In the genomic region with DNA sequence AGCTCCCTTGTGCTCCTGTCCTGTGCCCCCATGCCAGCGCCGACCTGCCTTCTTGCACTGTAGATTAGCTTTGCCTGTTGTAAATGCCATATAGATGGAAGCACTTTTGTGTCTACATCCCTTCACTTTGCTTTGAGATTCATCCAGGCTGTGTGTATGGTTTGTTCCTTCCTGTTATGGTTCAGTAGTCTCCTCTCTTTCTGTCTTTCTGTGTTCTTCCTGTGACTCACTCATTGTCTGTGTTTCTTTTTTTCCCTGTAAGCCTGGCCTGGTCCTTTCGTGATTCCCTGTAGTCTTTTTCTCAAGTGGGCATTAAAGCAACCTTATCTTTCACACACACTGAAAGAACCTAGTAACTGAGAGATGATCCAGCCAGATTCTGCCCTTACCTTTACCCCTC, we compare ENCODE assay signal across 9 cellular contexts.
DNase-seq lines count a peak whose midpoint lies in the region; ATAC-seq, FAIRE-seq and TF ChIP-seq lines count a peak whose summit lies in the region.
"Had no signal": no experiment of that assay in that cellular context is flagged by ENCODE, and none has a peak within 500 bp of the region (broad histone marks: within the 10 kb centered on the region; RNA-seq: fewer than 3 reads in every experiment).

No MANE protein-coding gene starts in this region.

- peak overlapping the region; percentile 44; the same call in 1 of the 2 replicates for H3K4me3 ChIP-seq in GM12878

- WGBS in GM12878 (ENCODE audit: insufficient coverage, insufficient replicate concordance, low lambda C conversion rate, missing lambda C conversion rate): 34% methylated on average over 3 of the region's 3 CpGs

- H2AFZ ChIP-seq in GM12878 (ENCODE audit: control insufficient read depth, low read depth, low read length): peak overlapping the region; percentile 19; the same call in 1 of the 2 replicates

- TF ChIP-seq POLR2A in GM12878 (IDR thresholded peaks at IDR 0.05; ENCODE audit: low read depth, low read length): no peak

- peak overlapping the region; percentile 67 for H3K9ac ChIP-seq in GM12878 (ENCODE audit: control insufficient read depth, insufficient read depth, low read length)

- peak; percentile 41 for ATAC-seq in GM12878
- ATAC-seq in natural killer cell treated with Interleukin-12 subunit alpha and Interleukin-12 subunit beta and Interleukin-15 and Interleukin-18, amount 100 ng/mL, for 72 hours: peak; percentile 62 to 68
- no peak for ATAC-seq in HG02588 (IDR thresholded peaks at IDR 0.05; ENCODE audit: unreplicated experiment)
- ATAC-seq in GM18907 (IDR thresholded peaks at IDR 0.05; ENCODE audit: unreplicated experiment): no peak
- ATAC-seq in HG03565 (IDR thresholded peaks at IDR 0.05; ENCODE audit: unreplicated experiment): no peak

- H3K4me3 Mint-ChIP-seq in natural killer cell treated with Interleukin-12 subunit alpha and Interleukin-12 subunit beta and Interleukin-15 and Interleukin-18, amount 100 ng/mL, for 72 hours: peak overlapping the region; percentile 28

- no peak for TF ChIP-seq CTCF in GM12878 (IDR thresholded peaks at IDR 0.05 in 2 of 3, conservative IDR thresholded peaks at IDR 0.05 in 1 of 3; ENCODE audit: control insufficient read depth in 2 of 3, extremely low read depth in 1 of 3, insufficient read depth in 1 of 3, low read depth in 3 of 3, low read length in 3 of 3)

- POLR2A ChIA-PET in GM12878 (lab: Charles Lee): interaction anchor here (1.2 kb wide), 1 partner anchor 53 kb away, joined by 3 read pairs; no protein-coding TSS in a partner anchor

- H3K27ac Mint-ChIP-seq in natural killer cell treated with Interleukin-12 subunit alpha and Interleukin-12 subunit beta and Interleukin-15 and Interleukin-18, amount 100 ng/mL, for 72 hours: peak overlapping the region; percentile 31 to 77

- DNase-seq in G401 (ENCODE audit: low spot score): peak; percentile 42
- DNase-seq in LHCN-M2 (ENCODE audit: low read depth): peak; percentile 22
- DNase-seq in GM12878 (ENCODE audit: low read depth, low spot score): no peak
- no peak for DNase-seq in natural killer cell treated with Interleukin-12 subunit alpha and Interleukin-12 subunit beta and Interleukin-15 and Interleukin-18, amount 100 ng/mL, for 72 hours (ENCODE audit: low spot score)
- DNase-seq in NCI-H524 (lab: John Stamatoyannopoulos, UW): no peak
- DNase-seq: Karpas-422 had no signal

- no peaks in the 10 kb centered on the region; the same call in 2 of the 3 replicates for H3K9me3 ChIP-seq in GM12878 (replicated peaks; ENCODE audit: control insufficient read depth, insufficient read depth, low read length)

- peaks cover 0 to 3% of the 10 kb centered on the region in 2 experiments; a peak in 1 of 4 replicates for H3K36me3 ChIP-seq in GM12878 (ENCODE audit: control insufficient read depth in 2 of 2, insufficient read depth in 2 of 2, low read length in 1 of 2)

- SMC1A ChIA-PET in GM12878 (lab: Charles Lee; ENCODE audit: uncharacterized antibody, unreplicated experiment): interaction anchor here (0.9 to 20.9 kb wide), 10 partner anchors 9 to 264 kb away, joined by 3 to 301 read pairs (median 4); no protein-coding TSS in a partner anchor

- H3K36me3 Mint-ChIP-seq in natural killer cell treated with Interleukin-12 subunit alpha and Interleukin-12 subunit beta and Interleukin-15 and Interleukin-18, amount 100 ng/mL, for 72 hours: no peaks in the 10 kb centered on the region

- peak overlapping the region; percentile 99 for H3K4me2 ChIP-seq in GM12878 (ENCODE audit: control insufficient read depth, insufficient read depth)

- H3K27me3 Mint-ChIP-seq in natural killer cell treated with Interleukin-12 subunit alpha and Interleukin-12 subunit beta and Interleukin-15 and Interleukin-18, amount 100 ng/mL, for 72 hours: no peaks in the 10 kb centered on the region

- H3K79me2 ChIP-seq in GM12878 (ENCODE audit: control insufficient read depth, insufficient read depth, low read length): peaks cover 97% of the 10 kb centered on the region

- peaks cover 66% of the 10 kb centered on the region for H3K4me1 ChIP-seq in GM12878 (ENCODE audit: control insufficient read depth, insufficient read depth, low read length)

- RAD21 ChIA-PET in GM12878 (lab: Charles Lee; ENCODE audit: unreplicated experiment): interaction anchor here (0.9 to 1.3 kb wide), 6 partner anchors 12 to 58 kb away, joined by 3 to 5 read pairs (median 3); no protein-coding TSS in a partner anchor

- CTCF ChIA-PET in GM12878 (lab: Yijun Ruan, JAX): interaction anchor here (0.9 to 1.5 kb wide), 2 partner anchors 77 to 109 kb away, joined by 3 read pairs; no protein-coding TSS in a partner anchor

- no TSS peak for BruUV-seq in GM12878 (replicated peaks; lab: Mats Ljungman, UMichigan)

- intact Hi-C loops in GM12878 (cut with micrococcal nuclease; ENCODE audit: unreplicated experiment): no loop called here

- H4K20me1 ChIP-seq in GM12878 (ENCODE audit: control insufficient read depth, insufficient read depth): no peaks in the 10 kb centered on the region

- in situ Hi-C loops in G401 (cut with HindIII; ENCODE audit: low sequenced_read_pairs) (no loop called here), GM12878 (cut with MboI) (no loop called here)

- no peak for TF ChIP-seq RAD21 in GM12878 (IDR thresholded peaks at IDR 0.05; ENCODE audit: insufficient read depth, low read depth, low read length)

- H3K4me1 Mint-ChIP-seq in natural killer cell treated with Interleukin-12 subunit alpha and Interleukin-12 subunit beta and Interleukin-15 and Interleukin-18, amount 100 ng/mL, for 72 hours (ENCODE audit: low read depth in 2 of 2): peaks cover 60 to 72% of the 10 kb centered on the region in 2 donors

- peak overlapping the region; percentile 86 for H3K27ac ChIP-seq in GM12878 (ENCODE audit: control insufficient read depth, insufficient read depth)

- H3K9me3 Mint-ChIP-seq in natural killer cell treated with Interleukin-12 subunit alpha and Interleukin-12 subunit beta and Interleukin-15 and Interleukin-18, amount 100 ng/mL, for 72 hours: no peaks in the 10 kb centered on the region

- no peak for FAIRE-seq in GM12878 (lab: Jason Lieb, UNC)

- TF ChIP-seq EP300 in GM12878 (IDR thresholded peaks at IDR 0.05; ENCODE audit: borderline replicate concordance in 1 of 2, control insufficient read depth in 1 of 2, low read depth in 2 of 2, low read length in 2 of 2): no peak

- H3K27me3 ChIP-seq in GM12878 (replicated peaks in 1 of 2; ENCODE audit: control insufficient read depth in 2 of 2, insufficient read depth in 2 of 2, low read length in 1 of 2): no peaks in the 10 kb centered on the region

TF ChIP-seq in GM12878, 131 proteins besides CTCF, POLR2A, EP300 and RAD21 (continues in another document):
- TF ChIP-seq NBN (IDR thresholded peaks at IDR 0.05) (0 out of 2 replicates have a peak, but pooled peaks have one; percentile 36), KLF5 (IDR thresholded peaks at IDR 0.05; ENCODE audit: partially characterized antibody) (no peak), SRF (IDR thresholded peaks at IDR 0.05; ENCODE audit: low read depth in 2 of 2, low read length in 2 of 2) (no peak), RELB (IDR thresholded peaks at IDR 0.05; ENCODE audit: low read depth) (0 out of 2 replicates have a peak, but pooled peaks have one; percentile 24), MYB (IDR thresholded peaks at IDR 0.05; ENCODE audit: borderline replicate concordance, low read depth, low read length) (no peak), JUNB (IDR thresholded peaks at IDR 0.05) (no peak), ASH2L (IDR thresholded peaks at IDR 0.05; ENCODE audit: borderline replicate concordance, low read depth) (no peak), ZNF622 (IDR thresholded peaks at IDR 0.05) (no peak), TCF12 (IDR thresholded peaks at IDR 0.05; ENCODE audit: low read depth, low read length) (no peak), IKZF2 (IDR thresholded peaks at IDR 0.05) (peak in 1 of 2 experiments; percentile 12; a peak in 1 of 4 replicates)
- TF ChIP-seq, protein P1, sequence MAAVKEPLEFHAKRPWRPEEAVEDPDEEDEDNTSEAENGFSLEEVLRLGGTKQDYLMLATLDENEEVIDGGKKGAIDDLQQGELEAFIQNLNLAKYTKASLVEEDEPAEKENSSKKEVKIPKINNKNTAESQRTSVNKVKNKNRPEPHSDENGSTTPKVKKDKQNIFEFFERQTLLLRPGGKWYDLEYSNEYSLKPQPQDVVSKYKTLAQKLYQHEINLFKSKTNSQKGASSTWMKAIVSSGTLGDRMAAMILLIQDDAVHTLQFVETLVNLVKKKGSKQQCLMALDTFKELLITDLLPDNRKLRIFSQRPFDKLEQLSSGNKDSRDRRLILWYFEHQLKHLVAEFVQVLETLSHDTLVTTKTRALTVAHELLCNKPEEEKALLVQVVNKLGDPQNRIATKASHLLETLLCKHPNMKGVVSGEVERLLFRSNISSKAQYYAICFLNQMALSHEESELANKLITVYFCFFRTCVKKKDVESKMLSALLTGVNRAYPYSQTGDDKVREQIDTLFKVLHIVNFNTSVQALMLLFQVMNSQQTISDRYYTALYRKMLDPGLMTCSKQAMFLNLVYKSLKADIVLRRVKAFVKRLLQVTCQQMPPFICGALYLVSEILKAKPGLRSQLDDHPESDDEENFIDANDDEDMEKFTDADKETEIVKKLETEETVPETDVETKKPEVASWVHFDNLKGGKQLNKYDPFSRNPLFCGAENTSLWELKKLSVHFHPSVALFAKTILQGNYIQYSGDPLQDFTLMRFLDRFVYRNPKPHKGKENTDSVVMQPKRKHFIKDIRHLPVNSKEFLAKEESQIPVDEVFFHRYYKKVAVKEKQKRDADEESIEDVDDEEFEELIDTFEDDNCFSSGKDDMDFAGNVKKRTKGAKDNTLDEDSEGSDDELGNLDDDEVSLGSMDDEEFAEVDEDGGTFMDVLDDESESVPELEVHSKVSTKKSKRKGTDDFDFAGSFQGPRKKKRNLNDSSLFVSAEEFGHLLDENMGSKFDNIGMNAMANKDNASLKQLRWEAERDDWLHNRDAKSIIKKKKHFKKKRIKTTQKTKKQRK (IDR thresholded peaks at IDR 0.05; ENCODE audit: low read depth, low read length): no peak

Comparison
In these comparisons a context has a peak if more than half of its experiments do, and no peak if none do; other contexts are left out.
1. DNase-seq: peak in G401 (single experiment) and LHCN-M2 (single experiment); none in GM12878 (single experiment), natural killer cell treated with Interleukin-12 subunit alpha and Interleukin-12 subunit beta and Interleukin-15 and Interleukin-18, amount 100 ng/mL, for 72 hours (single experiment) and NCI-H524 (0 of 2).
2. ATAC-seq: peak in GM12878 (single experiment) and natural killer cell treated with Interleukin-12 subunit alpha and Interleukin-12 subunit beta and Interleukin-15 and Interleukin-18, amount 100 ng/mL, for 72 hours (2 of 2); none in HG02588 (single experiment), GM18907 (single experiment) and HG03565 (single experiment).